Comparison of ENCODE assay signal across 24 cellular contexts in the genomic region with DNA sequence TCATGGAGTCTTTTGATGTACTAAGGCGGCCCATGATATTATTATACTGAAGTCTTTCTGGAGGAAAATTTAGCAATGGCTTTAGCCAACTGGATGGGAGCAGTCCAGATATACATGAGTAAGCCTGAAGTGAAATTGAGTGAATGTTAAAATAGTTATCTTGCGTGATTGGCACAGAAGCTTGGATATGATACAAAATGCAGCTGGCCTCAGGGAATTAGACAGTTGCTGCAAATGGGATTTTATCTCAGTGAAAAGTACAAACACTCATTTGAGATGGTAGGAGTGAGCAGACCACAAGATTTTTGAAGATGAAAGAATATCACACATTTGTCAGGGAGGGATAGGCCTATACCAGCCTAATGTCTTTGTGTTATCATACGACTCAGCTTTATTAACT. TPM values are rescaled to one million over a fixed set of nuclear protein-coding genes. Genes with fewer than 3 reads are reported as not detected.
DNase-seq lines count a peak whose midpoint lies in the region; ATAC-seq, FAIRE-seq and TF ChIP-seq lines count a peak whose summit lies in the region.
"Had no signal": no experiment of that assay in that cellular context is flagged by ENCODE, and none has a peak within 500 bp of the region (broad histone marks: within the 10 kb centered on the region; RNA-seq: fewer than 3 reads in every experiment).

No MANE protein-coding gene starts in this region.

- H3K9ac ChIP-seq in SK-N-SH, result no peak overlapping the region
- no peak overlapping the region for H3K9ac ChIP-seq in K562 (ENCODE audit: insufficient read depth in 1 of 2, low read depth in 2 of 2, low read length in 2 of 2)

- H3K4me3 ChIP-seq in SK-N-SH (ENCODE audit: low read depth in 2 of 2, low read length in 1 of 2) (no peak overlapping the region), K562 (no peak overlapping the region), psoas muscle (peak overlapping the region; percentile 65), body of pancreas (no peak overlapping the region)
- H3K4me3 ChIP-seq: esophagus muscularis mucosa, mucosa of descending colon, SK-N-MC had no signal

- TF ChIP-seq POLR2A in K562 (conservative IDR thresholded peaks at IDR 0.05) (no peak), body of pancreas (IDR thresholded peaks at IDR 0.05) (no peak)

- TF ChIP-seq RAD21 in SK-N-SH (IDR thresholded peaks at IDR 0.05; ENCODE audit: low read length), result no peak
- TF ChIP-seq RAD21 in K562 (CRISPR knock-in tag; conservative IDR thresholded peaks at IDR 0.05 in 1 of 2, IDR thresholded peaks at IDR 0.05 in 1 of 2), result no peak

- H3K9me2 ChIP-seq in SK-N-SH, result no peaks in the 10 kb centered on the region

- H3K4me1 ChIP-seq in SK-N-SH (ENCODE audit: control insufficient read depth in 1 of 2, insufficient read depth in 2 of 2, low read depth in 1 of 2, low read length in 1 of 2), result no peaks in the 10 kb centered on the region; a peak in 1 of 4 replicates
- H3K4me1 ChIP-seq in K562 (replicated peaks in 1 of 2; ENCODE audit: control insufficient read depth in 2 of 2, insufficient read depth in 2 of 2, low read length in 2 of 2), result peaks cover 0 to 6% of the 10 kb centered on the region in 2 experiments; a peak in 3 of 5 replicates
- H3K4me1 ChIP-seq in psoas muscle, result peaks cover 65% of the 10 kb centered on the region
- H3K4me1 ChIP-seq in body of pancreas, result peaks cover 12% of the 10 kb centered on the region

- no peak for FAIRE-seq in K562 (lab: Jason Lieb, UNC)
- FAIRE-seq: colon, GM12892, RCC 7860 had no signal

- intact Hi-C loops in K562 (cut with micrococcal nuclease), result no loop called here
- intact Hi-C loops in left cardiac atrium (cut with DNase I), result no loop called here
- intact Hi-C loops in psoas muscle (cut with DNase I), result no loop called here
- intact Hi-C loops in left colon (cut with DNase I, micrococcal nuclease), result no loop called here
- intact Hi-C loops in body of pancreas (cut with DNase I), result no loop called here

- CTCF ChIA-PET in SK-N-SH (lab: Yijun Ruan, JAX), result interaction anchor here (0.6 to 1.6 kb wide), 6 partner anchors 9 to 298 kb away, joined by 3 to 5 read pairs (median 4); a partner anchor contains a TSS
- CTCF ChIA-PET in K562 (lab: Yijun Ruan, JAX; ENCODE audit: low intra/inter-chr PET ratio), result no interaction called here

- no peaks in the 10 kb centered on the region for H3K9me1 ChIP-seq in K562 (ENCODE audit: control insufficient read depth, insufficient read depth, low read length)

- H3K4me2 ChIP-seq in SK-N-SH (no peak overlapping the region), K562 (ENCODE audit: insufficient read depth, low read length) (no peak overlapping the region)

- peak; percentile 14 for DNase-seq in SK-N-SH
- DNase-seq in K562 (ENCODE audit: extremely low read depth in 1 of 4, low spot score in 3 of 4), result no peak
- DNase-seq in left cardiac atrium, result no peak
- DNase-seq in psoas muscle, result no peak
- DNase-seq in KG1 (lab: John Stamatoyannopoulos, UW), result no peak
- DNase-seq in left colon, result no peak
- DNase-seq in body of pancreas, result no peak
- DNase-seq: activated CD8-positive, alpha-beta memory T cell treated with anti-CD3 and anti-CD28 coated beads, Interleukin-2, amount 50 U/mL, for 48 hours; mucosa of descending colon; NCI-H2107; NCI-H524 treated with DMSO at 0.1 percent for 48 hours; stimulated activated CD4-positive, alpha-beta T cell treated with anti-CD3 and anti-CD28 coated beads, Interleukin-12 subunit alpha, Interleukin-12 subunit beta, amount 100 ng/mL, for 4 hours; trophoblast cell had no signal

- no peak for TF ChIP-seq CTCF in SK-N-SH (IDR thresholded peaks at IDR 0.05)
- TF ChIP-seq CTCF in K562 (IDR thresholded peaks at IDR 0.05 in 2 of 3, conservative IDR thresholded peaks at IDR 0.05 in 1 of 3; ENCODE audit: insufficient read depth in 2 of 3, low read depth in 1 of 3, low read length in 3 of 3), result no peak
- TF ChIP-seq CTCF in psoas muscle (IDR thresholded peaks at IDR 0.05), result no peak
- no peak for TF ChIP-seq CTCF in body of pancreas (IDR thresholded peaks at IDR 0.05)

- POLR2A ChIA-PET in SK-N-SH (lab: Yijun Ruan, JAX), result interaction anchor here (0.5 kb wide), 1 partner anchor 197 kb away, joined by 3 read pairs; no protein-coding TSS in a partner anchor
- POLR2A ChIA-PET in K562 (lab: Yijun Ruan, JAX), result interaction anchor here (0.6 kb wide), 1 partner anchor 278 kb away, joined by 3 read pairs; no protein-coding TSS in a partner anchor

- no peaks in the 10 kb centered on the region for H4K20me1 ChIP-seq in SK-N-SH (ENCODE audit: insufficient read depth)
- no peaks in the 10 kb centered on the region for H4K20me1 ChIP-seq in K562 (replicated peaks; ENCODE audit: control insufficient read depth, insufficient read depth, low read length)

- no peak overlapping the region for H3K27ac ChIP-seq in SK-N-SH (ENCODE audit: low read depth in 2 of 2, low read length in 1 of 2)
- H3K27ac ChIP-seq in K562 (ENCODE audit: extremely low read depth, low read depth, low read length), result no peak overlapping the region
- peak overlapping the region; percentile 98 for H3K27ac ChIP-seq in psoas muscle
- H3K27ac ChIP-seq in body of pancreas, result no peak overlapping the region
- H3K27ac ChIP-seq: 22Rv1, esophagus muscularis mucosa, SK-N-MC had no signal

- no peaks in the 10 kb centered on the region for H3K9me3 ChIP-seq in SK-N-SH
- no peaks in the 10 kb centered on the region for H3K9me3 ChIP-seq in K562 (replicated peaks; ENCODE audit: control insufficient read depth, insufficient read depth, low read depth, low read length)
- H3K9me3 ChIP-seq in psoas muscle, result no peaks in the 10 kb centered on the region
- H3K9me3 ChIP-seq in body of pancreas, result no peaks in the 10 kb centered on the region
- H3K9me3 ChIP-seq: esophagus muscularis mucosa, mucosa of descending colon had no signal

- H3K79me2 ChIP-seq in SK-N-SH (ENCODE audit: insufficient read depth), result no peaks in the 10 kb centered on the region
- H3K79me2 ChIP-seq in K562 (ENCODE audit: control insufficient read depth, insufficient read depth, low read length), result no peaks in the 10 kb centered on the region

- no TSS peak for BruUV-seq in K562 (replicated peaks; lab: Mats Ljungman, UMichigan)

- no peaks in the 10 kb centered on the region for H3K27me3 ChIP-seq in SK-N-SH (ENCODE audit: insufficient read depth)
- H3K27me3 ChIP-seq in K562 (ENCODE audit: control insufficient read depth in 2 of 2, insufficient read depth in 2 of 2, low read length in 2 of 2), result no peaks in the 10 kb centered on the region
- no peaks in the 10 kb centered on the region for H3K27me3 ChIP-seq in psoas muscle (ENCODE audit: insufficient read depth in 3 of 3, low read length in 2 of 3)
- no peaks in the 10 kb centered on the region for H3K27me3 ChIP-seq in body of pancreas
- H3K27me3 ChIP-seq: esophagus muscularis mucosa had no signal

- 82% methylated on average over 3 of the region's 3 CpGs for WGBS in SK-N-SH (ENCODE audit: low lambda C conversion rate)
- 45% methylated on average over 3 of the region's 3 CpGs for WGBS in K562 (ENCODE audit: insufficient coverage, low coverage, missing lambda C conversion rate)
- 27 to 44% (median 34%) methylated on average over 3 of the region's 3 CpGs for WGBS in psoas muscle, 3 donors
- WGBS in body of pancreas, 2 donors, result 79 to 84% methylated on average over 3 of the region's 3 CpGs

- in situ Hi-C loops in K562 (cut with MboI), result no loop called here

- no peaks in the 10 kb centered on the region for H3K36me3 ChIP-seq in SK-N-SH (replicated peaks in 1 of 2; ENCODE audit: control insufficient read depth in 1 of 2, insufficient read depth in 2 of 2, low read length in 1 of 2)
- H3K36me3 ChIP-seq in K562 (ENCODE audit: control insufficient read depth, insufficient read depth, low read length), result no peaks in the 10 kb centered on the region
- peaks cover 0 to 22% of the 10 kb centered on the region in 2 donors for H3K36me3 ChIP-seq in psoas muscle (ENCODE audit: insufficient read depth in 1 of 2, low read depth in 1 of 2)
- no peaks in the 10 kb centered on the region for H3K36me3 ChIP-seq in body of pancreas (replicated peaks in 1 of 2; ENCODE audit: insufficient read depth in 1 of 2, low read depth in 2 of 2)

- ATAC-seq in SK-N-SH treated with all-trans-retinoic acid at 6 μM for 48 hours, result no peak
- no peak for ATAC-seq in K562
- peak; percentile 59 to 63 for ATAC-seq in left cardiac atrium
- ATAC-seq in psoas muscle, result peak; percentile 24 to 58 (median 42)
- ATAC-seq in left colon, result no peak
- no peak for ATAC-seq in body of pancreas
- ATAC-seq: mucosa of descending colon had no signal

- no peaks in the 10 kb centered on the region for H3F3A ChIP-seq in SK-N-SH (replicated peaks; ENCODE audit: insufficient read depth)

- 0 out of 4 replicates have a peak, but pooled peaks of 1 of the 2 experiments have one; percentile 9 for TF ChIP-seq EP300 in SK-N-SH (IDR thresholded peaks at IDR 0.05; ENCODE audit: borderline replicate concordance in 1 of 2, low read depth in 1 of 2, low read length in 1 of 2)
- no peak for TF ChIP-seq EP300 in K562 (IDR thresholded peaks at IDR 0.05; ENCODE audit: low read length)

- no peak overlapping the region for H2AFZ ChIP-seq in SK-N-SH (ENCODE audit: low read depth)
- no peak overlapping the region for H2AFZ ChIP-seq in K562 (ENCODE audit: low read depth, low read length)

RNA-seq across cellular contexts. Expression of a gene that starts 8.9 kb away (rescaled TPM):
- not detected in 2 replicates for polyA plus RNA-seq in SK-N-SH (2012; rRNA removed)
- not detected in 2 replicates for polyA plus RNA-seq in SK-N-SH (2012; cell fraction: cytosol; rRNA removed)
- polyA plus RNA-seq in SK-N-SH (2012; cell fraction: nucleus; rRNA removed), result not detected in 2 replicates
- total RNA-seq in K562 (2011; cell fraction: chromatin; rRNA removed; ENCODE audit: low replicate concordance), result not detected in 2 replicates
- total RNA-seq in K562 (2011; cell fraction: nucleolus; rRNA removed), result not detected in 2 replicates
- not detected in 2 replicates for total RNA-seq in K562 (2011; cell fraction: nucleoplasm; rRNA removed)
- not detected in 2 replicates for total RNA-seq in K562 (2014; rRNA removed)
- total RNA-seq in K562 (2014; rRNA removed; fragmentation: Illumina TruSeq; extraction: Trizol), result not detected in 2 replicates
- not detected in 2 replicates for total RNA-seq in K562 (2015; rRNA removed; fragmentation: Illumina TruSeq; extraction: Trizol)
- not detected in 2 replicates for total RNA-seq in K562 (2021)
- not detected in 2 replicates for polyA plus RNA-seq in K562 (2011; rRNA removed)
- polyA plus RNA-seq in K562 (2011; cell fraction: cytosol; rRNA removed), result not detected in 2 replicates
- polyA plus RNA-seq in K562 (2011; cell fraction: nucleus; rRNA removed), result not detected in 2 replicates
- 0.03 and 0.10 TPM in 2 replicates for polyA plus RNA-seq in K562 (2012)
- not detected in 2 replicates for polyA plus RNA-seq in K562 (2014; fragmentation: Illumina TruSeq; extraction: Trizol)
- under 1 TPM in 1 of 2 experiments, not detected in 1; 0.03 TPM for polyA plus RNA-seq in K562 (2014; fragmentation: Nextera tagmentation; extraction: Ambion mirVana)
- not detected in 2 replicates for polyA plus RNA-seq in K562 (2014; rRNA removed)
- not detected in 2 replicates for polyA minus RNA-seq in K562 (2011; rRNA and poly(A)+ RNA removed)
- polyA minus RNA-seq in K562 (2011; cell fraction: cytosol; rRNA and poly(A)+ RNA removed), result not detected in 2 replicates
- polyA minus RNA-seq in K562 (2011; cell fraction: nucleus; rRNA and poly(A)+ RNA removed), result not detected in 2 replicates
- 10 to 100 TPM; 49.2 to 52.8 TPM for total RNA-seq in left cardiac atrium
- 100 to 1,000 TPM; 127 to 258 (median 174) TPM for total RNA-seq in psoas muscle
- 100 to 1,000 TPM in 2 of 3 donors, 1 to 10 TPM in 1; 9.0 to 133 (median 129) TPM for polyA plus RNA-seq in psoas muscle
- total RNA-seq in left colon, result under 1 TPM in 1 of 2 donors, not detected in 1; 0.17 TPM
- total RNA-seq in body of pancreas, result under 1 TPM in 1 of 2 donors, not detected in 1; 0.33 TPM
- total RNA-seq: activated T-helper 2 cell treated with anti-CD3 and anti-CD28 coated beads, Interferon-gamma antibody, Interleukin-2, Interleukin-4, amounts not matched to agents 10 μg/mL and 5 μg/mL and 100 μg/mL, durations not matched to agents 14 hours and 24 hours and 36 hours; Daoy; T-helper 2 cell treated with Interferon-gamma antibody and Interleukin-4, amounts not matched to agents 100 ng/mL and 5 ng/mL, for 36 hours had no signal
- polyA plus RNA-seq: BJ had no signal

RNA-seq across cellular contexts. Expression of a gene that starts 28.8 kb away (rescaled TPM):
- polyA plus RNA-seq in SK-N-SH (2012; rRNA removed) (64.6 and 90.7 TPM in 2 replicates), K562 (2011; rRNA removed) (21.5 and 22.0 TPM in 2 replicates), K562 (2014; fragmentation: Illumina TruSeq; extraction: Trizol) (16.8 and 20.6 TPM in 2 replicates), K562 (2014; fragmentation: Nextera tagmentation; extraction: Ambion mirVana) (10 to 100 TPM; 51.8 to 54.0 TPM), K562 (2014; rRNA removed) (10.3 and 14.6 TPM in 2 replicates), psoas muscle (100 to 1,000 TPM in 2 of 3 donors, 10 to 100 TPM in 1; 82.1 to 171 (median 146) TPM)
- 101 and 122 TPM in 2 replicates for polyA plus RNA-seq in SK-N-SH (2012; cell fraction: cytosol; rRNA removed)
- polyA plus RNA-seq in SK-N-SH (2012; cell fraction: nucleus; rRNA removed), result 24.8 and 38.2 TPM in 2 replicates
- 6.7 and 11.2 TPM in 2 replicates for total RNA-seq in K562 (2011; cell fraction: chromatin; rRNA removed; ENCODE audit: low replicate concordance)
- 10.8 TPM in 2 replicates for total RNA-seq in K562 (2011; cell fraction: nucleolus; rRNA removed)
- 14.4 and 14.6 TPM in 2 replicates for total RNA-seq in K562 (2011; cell fraction: nucleoplasm; rRNA removed)
- total RNA-seq in K562 (2014; rRNA removed) (11.3 and 11.9 TPM in 2 replicates), K562 (2014; rRNA removed; fragmentation: Illumina TruSeq; extraction: Trizol) (12.7 and 13.0 TPM in 2 replicates), K562 (2015; rRNA removed; fragmentation: Illumina TruSeq; extraction: Trizol) (9.4 and 10.7 TPM in 2 replicates), K562 (2021) (11.5 and 15.2 TPM in 2 replicates), left cardiac atrium (100 to 1,000 TPM; 165 to 166 TPM), psoas muscle (100 to 1,000 TPM; 121 to 191 (median 156) TPM), left colon (100 to 1,000 TPM; 118 to 143 TPM), body of pancreas (10 to 100 TPM; 34.6 to 73.9 TPM)
- polyA plus RNA-seq in K562 (2011; cell fraction: cytosol; rRNA removed), result 22.4 and 25.0 TPM in 2 replicates
- 3.3 and 6.6 TPM in 2 replicates for polyA plus RNA-seq in K562 (2011; cell fraction: nucleus; rRNA removed)
- 16.2 and 23.1 TPM in 2 replicates for polyA plus RNA-seq in K562 (2012)
- 21.9 and 23.0 TPM in 2 replicates for polyA minus RNA-seq in K562 (2011; rRNA and poly(A)+ RNA removed)
- 11.2 and 13.1 TPM in 2 replicates for polyA minus RNA-seq in K562 (2011; cell fraction: cytosol; rRNA and poly(A)+ RNA removed)
- polyA minus RNA-seq in K562 (2011; cell fraction: nucleus; rRNA and poly(A)+ RNA removed), result 1.3 and 3.7 TPM in 2 replicates

RNA-seq across cellular contexts. Expression of a gene that starts 33.4 kb away (rescaled TPM):
- 43.0 and 62.0 TPM in 2 replicates for polyA plus RNA-seq in SK-N-SH (2012; rRNA removed)
- 53.5 and 64.1 TPM in 2 replicates for polyA plus RNA-seq in SK-N-SH (2012; cell fraction: cytosol; rRNA removed)
- polyA plus RNA-seq in SK-N-SH (2012; cell fraction: nucleus; rRNA removed), result 50.1 and 92.6 TPM in 2 replicates
- total RNA-seq in K562 (2011; cell fraction: chromatin; rRNA removed; ENCODE audit: low replicate concordance), result 34.9 and 77.4 TPM in 2 replicates
- 20.9 and 22.8 TPM in 2 replicates for total RNA-seq in K562 (2011; cell fraction: nucleolus; rRNA removed)
- 42.0 and 48.9 TPM in 2 replicates for total RNA-seq in K562 (2011; cell fraction: nucleoplasm; rRNA removed)
- total RNA-seq in K562 (2014; rRNA removed), result 23.2 and 28.9 TPM in 2 replicates
- 35.4 and 40.9 TPM in 2 replicates for total RNA-seq in K562 (2014; rRNA removed; fragmentation: Illumina TruSeq; extraction: Trizol)
- total RNA-seq in K562 (2015; rRNA removed; fragmentation: Illumina TruSeq; extraction: Trizol), result 33.9 and 38.6 TPM in 2 replicates
- total RNA-seq in K562 (2021), result 31.2 and 33.8 TPM in 2 replicates
- polyA plus RNA-seq in K562 (2011; rRNA removed), result 42.5 and 58.2 TPM in 2 replicates
- polyA plus RNA-seq in K562 (2011; cell fraction: cytosol; rRNA removed), result 11.9 and 19.8 TPM in 2 replicates
- 37.5 and 53.9 TPM in 2 replicates for polyA plus RNA-seq in K562 (2011; cell fraction: nucleus; rRNA removed)
- polyA plus RNA-seq in K562 (2012), result 28.0 and 29.6 TPM in 2 replicates
- 30.7 and 45.2 TPM in 2 replicates for polyA plus RNA-seq in K562 (2014; fragmentation: Illumina TruSeq; extraction: Trizol)
- 10 to 100 TPM; 58.3 to 80.0 TPM for polyA plus RNA-seq in K562 (2014; fragmentation: Nextera tagmentation; extraction: Ambion mirVana)
- 36.7 and 42.0 TPM in 2 replicates for polyA plus RNA-seq in K562 (2014; rRNA removed)
- polyA minus RNA-seq in K562 (2011; rRNA and poly(A)+ RNA removed), result 28.8 and 29.4 TPM in 2 replicates
- 9.5 and 9.9 TPM in 2 replicates for polyA minus RNA-seq in K562 (2011; cell fraction: cytosol; rRNA and poly(A)+ RNA removed)
- polyA minus RNA-seq in K562 (2011; cell fraction: nucleus; rRNA and poly(A)+ RNA removed), result 24.2 and 38.8 TPM in 2 replicates
- total RNA-seq in left cardiac atrium, result 10 to 100 TPM; 55.0 to 56.8 TPM
- 10 to 100 TPM; 32.7 to 44.6 (median 42.3) TPM for total RNA-seq in psoas muscle
- 10 to 100 TPM; 20.5 to 59.3 (median 29.5) TPM for polyA plus RNA-seq in psoas muscle
- 10 to 100 TPM; 46.7 to 47.6 TPM for total RNA-seq in left colon
- 10 to 100 TPM; 23.3 to 47.5 TPM for total RNA-seq in body of pancreas

Comparison
In these comparisons a context has a peak if more than half of its experiments do, and no peak if none do; other contexts are left out.
1. ATAC-seq: peak in left cardiac atrium (2 of 2) and psoas muscle (4 of 4); none in SK-N-SH treated with all-trans-retinoic acid at 6 μM for 48 hours (single experiment), K562 (single experiment), left colon (single experiment) and body of pancreas (single experiment).
2. RNA of a gene that starts 8.9 kb away (total RNA-seq): 127 to 258 TPM in psoas muscle and 49.2 to 52.8 TPM in left cardiac atrium; 0.33 TPM in body of pancreas, 0.17 TPM in left colon and not detected in K562; every median in the first group is over 10 times any median in the second.